In the genomic region with DNA sequence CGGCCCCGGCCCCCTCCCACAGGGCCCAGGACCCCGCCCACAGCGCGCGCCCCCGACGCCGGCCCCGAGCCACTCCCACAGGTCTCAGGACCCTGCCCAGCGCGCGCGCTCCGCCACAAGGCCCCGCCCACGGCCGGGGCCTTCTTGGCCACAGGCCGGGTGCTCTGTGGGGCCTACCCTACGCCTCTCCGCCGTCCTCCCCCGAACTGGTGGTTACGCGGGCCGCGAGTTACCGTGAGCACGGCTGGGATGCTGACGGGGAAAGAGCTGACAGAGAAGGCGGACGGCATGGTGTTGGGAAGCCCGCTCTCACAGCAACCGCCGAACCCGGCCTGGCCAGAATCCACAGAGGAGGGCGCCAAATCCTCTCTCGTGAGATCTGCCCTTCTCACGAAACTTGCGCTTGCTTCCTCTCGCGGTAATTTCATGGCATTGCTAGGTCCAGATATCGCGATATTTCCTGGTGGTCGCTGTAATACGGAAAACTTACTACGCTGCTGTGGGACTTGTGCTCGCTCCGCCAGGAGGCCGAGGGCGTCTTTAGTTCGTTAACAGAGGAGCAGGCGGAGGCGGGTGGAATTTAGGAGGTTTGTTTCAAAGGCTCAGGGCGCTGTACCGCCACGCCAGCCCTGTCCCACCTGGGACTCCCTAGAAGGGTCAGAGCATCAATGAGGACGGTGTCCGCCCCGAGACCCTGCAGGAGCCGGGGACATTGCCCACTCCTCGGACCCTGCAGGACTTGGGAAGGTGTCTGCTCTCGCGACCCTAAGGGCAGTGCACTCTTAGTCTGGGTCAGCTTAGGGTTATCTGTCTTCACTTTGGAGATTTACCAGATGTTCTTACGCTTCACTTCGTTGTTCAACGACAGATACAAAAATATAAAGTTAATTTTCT, we compare ENCODE assay signal across 1 cellular context.
A peak's percentile ranks its signal among the peaks of the same experiment; 100 is the strongest.
TF ChIP-seq lines count a peak whose summit lies in the region.

A gene (minus strand): TSS at position 351 of the 894 bp plus-strand sequence. CDS start 61 bp downstream, at position 290.

TF ChIP-seq in GM12878, 131 proteins besides CTCF, POLR2A, EP300 and RAD21 (continued from another document):
- TF ChIP-seq, protein P1, sequence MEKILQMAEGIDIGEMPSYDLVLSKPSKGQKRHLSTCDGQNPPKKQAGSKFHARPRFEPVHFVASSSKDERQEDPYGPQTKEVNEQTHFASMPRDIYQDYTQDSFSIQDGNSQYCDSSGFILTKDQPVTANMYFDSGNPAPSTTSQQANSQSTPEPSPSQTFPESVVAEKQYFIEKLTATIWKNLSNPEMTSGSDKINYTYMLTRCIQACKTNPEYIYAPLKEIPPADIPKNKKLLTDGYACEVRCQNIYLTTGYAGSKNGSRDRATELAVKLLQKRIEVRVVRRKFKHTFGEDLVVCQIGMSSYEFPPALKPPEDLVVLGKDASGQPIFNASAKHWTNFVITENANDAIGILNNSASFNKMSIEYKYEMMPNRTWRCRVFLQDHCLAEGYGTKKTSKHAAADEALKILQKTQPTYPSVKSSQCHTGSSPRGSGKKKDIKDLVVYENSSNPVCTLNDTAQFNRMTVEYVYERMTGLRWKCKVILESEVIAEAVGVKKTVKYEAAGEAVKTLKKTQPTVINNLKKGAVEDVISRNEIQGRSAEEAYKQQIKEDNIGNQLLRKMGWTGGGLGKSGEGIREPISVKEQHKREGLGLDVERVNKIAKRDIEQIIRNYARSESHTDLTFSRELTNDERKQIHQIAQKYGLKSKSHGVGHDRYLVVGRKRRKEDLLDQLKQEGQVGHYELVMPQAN (conservative IDR thresholded peaks at IDR 0.05), result peak; percentile 58; the same call in 1 of the 2 replicates
- peak; percentile 6; the same call in 1 of the 2 replicates for TF ChIP-seq CREM (IDR thresholded peaks at IDR 0.05; ENCODE audit: low read depth)
- peak; percentile 41 for TF ChIP-seq MYC (IDR thresholded peaks at IDR 0.05; ENCODE audit: insufficient read depth, insufficient read length, insufficient replicate concordance, low read length, severe bottlenecking)
- no peak for TF ChIP-seq YBX1 (IDR thresholded peaks at IDR 0.05)
- TF ChIP-seq POU2F2 (IDR thresholded peaks at IDR 0.05; ENCODE audit: borderline replicate concordance, low read depth, low read length), result peak; percentile 89; the same call in 2 of the 3 replicates
- TF ChIP-seq, protein P2, sequence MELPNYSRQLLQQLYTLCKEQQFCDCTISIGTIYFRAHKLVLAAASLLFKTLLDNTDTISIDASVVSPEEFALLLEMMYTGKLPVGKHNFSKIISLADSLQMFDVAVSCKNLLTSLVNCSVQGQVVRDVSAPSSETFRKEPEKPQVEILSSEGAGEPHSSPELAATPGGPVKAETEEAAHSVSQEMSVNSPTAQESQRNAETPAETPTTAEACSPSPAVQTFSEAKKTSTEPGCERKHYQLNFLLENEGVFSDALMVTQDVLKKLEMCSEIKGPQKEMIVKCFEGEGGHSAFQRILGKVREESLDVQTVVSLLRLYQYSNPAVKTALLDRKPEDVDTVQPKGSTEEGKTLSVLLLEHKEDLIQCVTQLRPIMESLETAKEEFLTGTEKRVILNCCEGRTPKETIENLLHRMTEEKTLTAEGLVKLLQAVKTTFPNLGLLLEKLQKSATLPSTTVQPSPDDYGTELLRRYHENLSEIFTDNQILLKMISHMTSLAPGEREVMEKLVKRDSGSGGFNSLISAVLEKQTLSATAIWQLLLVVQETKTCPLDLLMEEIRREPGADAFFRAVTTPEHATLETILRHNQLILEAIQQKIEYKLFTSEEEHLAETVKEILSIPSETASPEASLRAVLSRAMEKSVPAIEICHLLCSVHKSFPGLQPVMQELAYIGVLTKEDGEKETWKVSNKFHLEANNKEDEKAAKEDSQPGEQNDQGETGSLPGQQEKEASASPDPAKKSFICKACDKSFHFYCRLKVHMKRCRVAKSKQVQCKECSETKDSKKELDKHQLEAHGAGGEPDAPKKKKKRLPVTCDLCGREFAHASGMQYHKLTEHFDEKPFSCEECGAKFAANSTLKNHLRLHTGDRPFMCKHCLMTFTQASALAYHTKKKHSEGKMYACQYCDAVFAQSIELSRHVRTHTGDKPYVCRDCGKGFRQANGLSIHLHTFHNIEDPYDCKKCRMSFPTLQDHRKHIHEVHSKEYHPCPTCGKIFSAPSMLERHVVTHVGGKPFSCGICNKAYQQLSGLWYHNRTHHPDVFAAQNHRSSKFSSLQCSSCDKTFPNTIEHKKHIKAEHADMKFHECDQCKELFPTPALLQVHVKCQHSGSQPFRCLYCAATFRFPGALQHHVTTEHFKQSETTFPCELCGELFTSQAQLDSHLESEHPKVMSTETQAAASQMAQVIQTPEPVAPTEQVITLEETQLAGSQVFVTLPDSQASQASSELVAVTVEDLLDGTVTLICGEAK (IDR thresholded peaks at IDR 0.05; ENCODE audit: borderline replicate concordance), result peak; percentile 59; the same call in 1 of the 2 replicates
- TF ChIP-seq EED (IDR thresholded peaks at IDR 0.05; ENCODE audit: low read depth), result no peak; the same call in 1 of the 2 replicates
- TF ChIP-seq, protein P3, sequence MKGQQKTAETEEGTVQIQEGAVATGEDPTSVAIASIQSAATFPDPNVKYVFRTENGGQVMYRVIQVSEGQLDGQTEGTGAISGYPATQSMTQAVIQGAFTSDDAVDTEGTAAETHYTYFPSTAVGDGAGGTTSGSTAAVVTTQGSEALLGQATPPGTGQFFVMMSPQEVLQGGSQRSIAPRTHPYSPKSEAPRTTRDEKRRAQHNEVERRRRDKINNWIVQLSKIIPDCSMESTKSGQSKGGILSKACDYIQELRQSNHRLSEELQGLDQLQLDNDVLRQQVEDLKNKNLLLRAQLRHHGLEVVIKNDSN (IDR thresholded peaks at IDR 0.05; ENCODE audit: borderline replicate concordance, extremely low read length, insufficient read depth, low read depth, low read length), result no peak
- TF ChIP-seq JUNB (IDR thresholded peaks at IDR 0.05), result no peak
- TF ChIP-seq ZSCAN29 (IDR thresholded peaks at IDR 0.05), result peak; percentile 66; the same call in 1 of the 2 replicates
- no peak for TF ChIP-seq ZNF274 (IDR thresholded peaks at IDR 0.05; ENCODE audit: insufficient read depth, insufficient read length)
- TF ChIP-seq TAF1 (IDR thresholded peaks at IDR 0.05; ENCODE audit: borderline replicate concordance, low read depth, low read length), result peak; percentile 95
- TF ChIP-seq ATF7 (IDR thresholded peaks at IDR 0.05; ENCODE audit: low read depth), result peak; percentile 34
- TF ChIP-seq RELA (IDR thresholded peaks at IDR 0.05; ENCODE audit: borderline replicate concordance, partially characterized antibody), result peak; percentile 67
- TF ChIP-seq RFX5 (IDR thresholded peaks at IDR 0.05; ENCODE audit: low read depth, low read length), result 0 out of 2 replicates have a peak, but pooled peaks have one; percentile 25
- TF ChIP-seq TBL1XR1 (IDR thresholded peaks at IDR 0.05; ENCODE audit: low read depth, low read length), result peak; percentile 70; the same call in 1 of the 2 replicates
- TF ChIP-seq SMARCA5 (IDR thresholded peaks at IDR 0.05), result 0 out of 2 replicates have a peak, but pooled peaks have one; percentile 2
- TF ChIP-seq, protein P4, sequence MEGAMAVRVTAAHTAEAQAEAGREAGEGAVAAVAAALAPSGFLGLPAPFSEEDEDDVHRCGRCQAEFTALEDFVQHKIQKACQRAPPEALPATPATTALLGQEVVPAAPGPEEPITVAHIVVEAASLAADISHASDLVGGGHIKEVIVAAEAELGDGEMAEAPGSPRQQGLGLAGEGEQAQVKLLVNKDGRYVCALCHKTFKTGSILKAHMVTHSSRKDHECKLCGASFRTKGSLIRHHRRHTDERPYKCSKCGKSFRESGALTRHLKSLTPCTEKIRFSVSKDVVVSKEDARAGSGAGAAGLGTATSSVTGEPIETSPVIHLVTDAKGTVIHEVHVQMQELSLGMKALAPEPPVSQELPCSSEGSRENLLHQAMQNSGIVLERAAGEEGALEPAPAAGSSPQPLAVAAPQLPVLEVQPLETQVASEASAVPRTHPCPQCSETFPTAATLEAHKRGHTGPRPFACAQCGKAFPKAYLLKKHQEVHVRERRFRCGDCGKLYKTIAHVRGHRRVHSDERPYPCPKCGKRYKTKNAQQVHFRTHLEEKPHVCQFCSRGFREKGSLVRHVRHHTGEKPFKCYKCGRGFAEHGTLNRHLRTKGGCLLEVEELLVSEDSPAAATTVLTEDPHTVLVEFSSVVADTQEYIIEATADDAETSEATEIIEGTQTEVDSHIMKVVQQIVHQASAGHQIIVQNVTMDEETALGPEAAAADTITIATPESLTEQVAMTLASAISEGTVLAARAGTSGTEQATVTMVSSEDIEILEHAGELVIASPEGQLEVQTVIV (IDR thresholded peaks at IDR 0.05; ENCODE audit: borderline replicate concordance, partially characterized antibody), result peak; percentile 17
- TF ChIP-seq, protein P5, sequence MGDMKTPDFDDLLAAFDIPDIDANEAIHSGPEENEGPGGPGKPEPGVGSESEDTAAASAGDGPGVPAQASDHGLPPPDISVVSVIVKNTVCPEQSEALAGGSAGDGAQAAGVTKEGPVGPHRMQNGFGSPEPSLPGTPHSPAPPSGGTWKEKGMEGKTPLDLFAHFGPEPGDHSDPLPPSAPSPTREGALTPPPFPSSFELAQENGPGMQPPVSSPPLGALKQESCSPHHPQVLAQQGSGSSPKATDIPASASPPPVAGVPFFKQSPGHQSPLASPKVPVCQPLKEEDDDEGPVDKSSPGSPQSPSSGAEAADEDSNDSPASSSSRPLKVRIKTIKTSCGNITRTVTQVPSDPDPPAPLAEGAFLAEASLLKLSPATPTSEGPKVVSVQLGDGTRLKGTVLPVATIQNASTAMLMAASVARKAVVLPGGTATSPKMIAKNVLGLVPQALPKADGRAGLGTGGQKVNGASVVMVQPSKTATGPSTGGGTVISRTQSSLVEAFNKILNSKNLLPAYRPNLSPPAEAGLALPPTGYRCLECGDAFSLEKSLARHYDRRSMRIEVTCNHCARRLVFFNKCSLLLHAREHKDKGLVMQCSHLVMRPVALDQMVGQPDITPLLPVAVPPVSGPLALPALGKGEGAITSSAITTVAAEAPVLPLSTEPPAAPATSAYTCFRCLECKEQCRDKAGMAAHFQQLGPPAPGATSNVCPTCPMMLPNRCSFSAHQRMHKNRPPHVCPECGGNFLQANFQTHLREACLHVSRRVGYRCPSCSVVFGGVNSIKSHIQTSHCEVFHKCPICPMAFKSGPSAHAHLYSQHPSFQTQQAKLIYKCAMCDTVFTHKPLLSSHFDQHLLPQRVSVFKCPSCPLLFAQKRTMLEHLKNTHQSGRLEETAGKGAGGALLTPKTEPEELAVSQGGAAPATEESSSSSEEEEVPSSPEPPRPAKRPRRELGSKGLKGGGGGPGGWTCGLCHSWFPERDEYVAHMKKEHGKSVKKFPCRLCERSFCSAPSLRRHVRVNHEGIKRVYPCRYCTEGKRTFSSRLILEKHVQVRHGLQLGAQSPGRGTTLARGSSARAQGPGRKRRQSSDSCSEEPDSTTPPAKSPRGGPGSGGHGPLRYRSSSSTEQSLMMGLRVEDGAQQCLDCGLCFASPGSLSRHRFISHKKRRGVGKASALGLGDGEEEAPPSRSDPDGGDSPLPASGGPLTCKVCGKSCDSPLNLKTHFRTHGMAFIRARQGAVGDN (IDR thresholded peaks at IDR 0.05), result peak; percentile 42
- TF ChIP-seq CHD2 (IDR thresholded peaks at IDR 0.05; ENCODE audit: borderline replicate concordance, low read depth, low read length), result peak; percentile 100
